Comparison of ENCODE assay signal across 9 cellular contexts in the genomic region with DNA sequence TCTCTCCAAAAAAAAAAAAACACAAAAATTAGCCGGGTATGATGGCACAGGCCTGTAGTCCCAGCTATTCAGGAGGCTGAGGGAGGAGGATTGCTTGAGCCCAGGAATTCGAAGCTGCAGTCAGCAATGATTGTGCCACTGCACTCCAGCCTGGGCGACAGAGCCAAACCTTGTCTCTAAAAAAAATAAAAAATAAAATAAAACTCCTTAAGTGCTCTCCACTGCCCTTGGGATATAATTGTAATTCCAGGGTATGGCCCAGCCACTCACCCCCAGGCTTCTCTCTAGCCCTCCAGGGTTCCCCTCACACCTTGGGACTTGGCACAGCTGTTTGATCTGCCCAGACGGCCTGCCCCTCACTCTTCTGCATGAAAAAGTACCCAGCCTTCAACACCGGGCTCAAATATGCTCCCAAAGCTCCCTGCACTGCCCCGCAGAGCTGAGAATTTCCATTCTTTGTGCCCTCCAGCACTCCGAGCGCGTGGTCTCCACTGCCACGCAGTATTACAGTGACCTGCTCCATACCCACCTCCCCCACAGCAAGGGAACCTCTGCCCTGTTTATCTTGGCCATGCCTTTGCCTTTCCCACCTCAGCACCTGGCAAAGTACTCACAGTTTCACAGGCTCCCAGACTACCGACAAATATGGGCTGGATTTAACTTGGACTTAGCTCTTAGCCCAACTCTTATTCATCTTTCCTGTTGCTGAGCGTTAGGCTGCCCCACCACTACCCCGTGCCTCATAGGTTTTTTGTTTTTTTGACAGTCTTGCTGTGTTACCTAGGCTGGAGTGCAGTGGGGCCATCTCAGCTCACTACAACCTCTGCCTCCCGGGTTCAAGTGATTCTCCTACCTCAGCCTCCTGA. TPM values are rescaled to one million over a fixed set of nuclear protein-coding genes. Genes with fewer than 3 reads are reported as not detected.
DNase-seq lines count a peak whose midpoint lies in the region; ATAC-seq, FAIRE-seq and TF ChIP-seq lines count a peak whose summit lies in the region.
"Had no signal": no experiment of that assay in that cellular context is flagged by ENCODE, and none has a peak within 500 bp of the region (broad histone marks: within the 10 kb centered on the region; RNA-seq: fewer than 3 reads in every experiment).

No MANE protein-coding gene starts in this region.

- TF ChIP-seq CTCF in A549 (IDR thresholded peaks at IDR 0.05): no peak
- no peak for TF ChIP-seq CTCF in chondrocyte (IDR thresholded peaks at IDR 0.05)
- no peak for TF ChIP-seq CTCF in nephron (IDR thresholded peaks at IDR 0.05; ENCODE audit: unreplicated experiment in 3 of 3)

- H3K4me1 Mint-ChIP-seq in chondrocyte (ENCODE audit: low read depth) (peaks cover 84% of the 10 kb centered on the region), nephron (peaks cover 73% of the 10 kb centered on the region)

- DNase-seq in A549 (ENCODE audit: low read depth in 1 of 2, low spot score in 1 of 2) (peak in 1 of 2 experiments; percentile 39), NCI-H1092 treated with DMSO at 0.1 percent for 48 hours (lab: John Stamatoyannopoulos, UW) (peak; percentile 67), chondrocyte (ENCODE audit: low spot score) (no peak), NK-92 (lab: John Stamatoyannopoulos, UW; ENCODE audit: unreplicated experiment) (no peak), NAMALWA (ENCODE audit: low spot score) (no peak)

- no peak for TF ChIP-seq RAD21 in A549 (conservative IDR thresholded peaks at IDR 0.05 in 1 of 2, IDR thresholded peaks at IDR 0.05 in 1 of 2)

- POLR2A ChIA-PET in A549 (lab: Yijun Ruan, JAX): no interaction called here

- CTCF ChIA-PET in A549 (lab: Yijun Ruan, JAX): interaction anchor here (0.8 to 12.9 kb wide), 6 partner anchors 19 to 107 kb away, joined by 3 to 92 read pairs (median 4); no protein-coding TSS in a partner anchor

- peak overlapping the region; percentile 22 for H3K4me2 ChIP-seq in A549

- H3K27me3 Mint-ChIP-seq in chondrocyte (ENCODE audit: low read depth) (no peaks in the 10 kb centered on the region), nephron (ENCODE audit: low read depth) (peaks cover 4% of the 10 kb centered on the region)

- no peaks in the 10 kb centered on the region for H3K9me3 ChIP-seq in A549

- H3K27ac ChIP-seq in A549: peak overlapping the region; percentile 97 to 99

- FAIRE-seq in A549 (lab: Jason Lieb, UNC): no peak
- FAIRE-seq: frontal cortex had no signal

- peaks cover 84% of the 10 kb centered on the region for H3K4me1 ChIP-seq in A549

- WGBS in A549 (ENCODE audit: missing lambda C conversion rate): 66% methylated on average over 14 of the region's 14 CpGs

- no peak for TF ChIP-seq EP300 in A549 (IDR thresholded peaks at IDR 0.05)

- no peaks in the 10 kb centered on the region for H3K9me3 Mint-ChIP-seq in chondrocyte (ENCODE audit: low read depth)
- no peaks in the 10 kb centered on the region for H3K9me3 Mint-ChIP-seq in nephron

- no peak for ATAC-seq in A549
- no peak for ATAC-seq in SK-N-SH treated with all-trans-retinoic acid at 6 μM for 48 hours
- no peak for ATAC-seq in HG02852 (IDR thresholded peaks at IDR 0.05; ENCODE audit: unreplicated experiment)

- H3K4me3 Mint-ChIP-seq in chondrocyte (ENCODE audit: unreplicated experiment) (peak overlapping the region; percentile 46), nephron (peak overlapping the region; percentile 6 to 46 (median 31))

- H3K27ac Mint-ChIP-seq in chondrocyte (ENCODE audit: unreplicated experiment) (peak overlapping the region; percentile 97), nephron (peak overlapping the region; percentile 94 to 97 (median 95))

- H3K36me3 Mint-ChIP-seq in chondrocyte (ENCODE audit: low read depth) (no peaks in the 10 kb centered on the region), nephron (ENCODE audit: low read depth) (no peaks in the 10 kb centered on the region)

- TF ChIP-seq POLR2A in A549 (IDR thresholded peaks at IDR 0.05; ENCODE audit: low read length): no peak

- no peak overlapping the region for H3K4me3 ChIP-seq in A549

TF ChIP-seq in A549, 52 proteins besides CTCF, POLR2A, EP300 and RAD21:
- TF ChIP-seq RFX5 (IDR thresholded peaks at IDR 0.05): no peak
- TF ChIP-seq EHMT2 (IDR thresholded peaks at IDR 0.05; ENCODE audit: low read depth): no peak
- TF ChIP-seq MAZ (IDR thresholded peaks at IDR 0.05; ENCODE audit: borderline replicate concordance, low read depth, low read length): no peak
- no peak for TF ChIP-seq RARB (CRISPR knock-in tag; IDR thresholded peaks at IDR 0.05)
- TF ChIP-seq, protein P1, sequence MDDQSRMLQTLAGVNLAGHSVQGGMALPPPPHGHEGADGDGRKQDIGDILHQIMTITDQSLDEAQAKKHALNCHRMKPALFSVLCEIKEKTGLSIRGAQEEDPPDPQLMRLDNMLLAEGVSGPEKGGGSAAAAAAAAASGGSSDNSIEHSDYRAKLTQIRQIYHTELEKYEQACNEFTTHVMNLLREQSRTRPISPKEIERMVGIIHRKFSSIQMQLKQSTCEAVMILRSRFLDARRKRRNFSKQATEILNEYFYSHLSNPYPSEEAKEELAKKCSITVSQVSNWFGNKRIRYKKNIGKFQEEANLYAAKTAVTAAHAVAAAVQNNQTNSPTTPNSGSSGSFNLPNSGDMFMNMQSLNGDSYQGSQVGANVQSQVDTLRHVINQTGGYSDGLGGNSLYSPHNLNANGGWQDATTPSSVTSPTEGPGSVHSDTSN (IDR thresholded peaks at IDR 0.05): no peak
TF ChIP-seq in A549: peak in this region for 0.

TF ChIP-seq in SK-N-SH treated with all-trans-retinoic acid at 6 μM for 48 hours, 23 proteins besides CTCF, POLR2A, EP300 and RAD21:
- TF ChIP-seq ZFP30 (CRISPR knock-in tag; IDR thresholded peaks at IDR 0.05) (no peak), SNAI2 (CRISPR knock-in tag; IDR thresholded peaks at IDR 0.05) (no peak)

RNA-seq across cellular contexts. Expression of a gene that starts 7.6 kb away (rescaled TPM):
- polyA plus RNA-seq in A549 (2011; rRNA removed) (2,791 and 4,959 TPM in 2 replicates), A549 (2017; fragmentation: RNase III; extraction: RNeasy Plus Mini Kit Qiagen cat#74134 plus additional on column Dnase treatment) (12,354 to 13,747 TPM (median 12,799 TPM) in 3 replicates)
- polyA plus RNA-seq in A549 (2012; cell fraction: cytosol; rRNA removed): 6,916 and 9,060 TPM in 2 replicates
- polyA plus RNA-seq in A549 (2012; cell fraction: nucleus; rRNA removed): 2,875 and 3,583 TPM in 2 replicates
- 2,337 and 2,680 TPM in 2 replicates for polyA minus RNA-seq in A549 (2011; rRNA and poly(A)+ RNA removed)
- 3,793 to 4,450 TPM (median 3,807 TPM) in 3 replicates for total RNA-seq in chondrocyte

RNA-seq across cellular contexts. Expression of a gene that starts 24.8 kb away (rescaled TPM):
- polyA plus RNA-seq in A549 (2011; rRNA removed) (1.2 and 1.5 TPM in 2 replicates), A549 (2017; fragmentation: RNase III; extraction: RNeasy Plus Mini Kit Qiagen cat#74134 plus additional on column Dnase treatment) (0.98 to 2.1 TPM (median 1.9 TPM) in 3 replicates)
- 0.23 and 0.29 TPM in 2 replicates for polyA plus RNA-seq in A549 (2012; cell fraction: cytosol; rRNA removed)
- 0.22 and 0.32 TPM in 2 replicates for polyA plus RNA-seq in A549 (2012; cell fraction: nucleus; rRNA removed)
- polyA minus RNA-seq in A549 (2011; rRNA and poly(A)+ RNA removed): 2.0 and 2.2 TPM in 2 replicates
- 1.3 to 4.5 TPM (median 2.8 TPM) in 3 replicates for total RNA-seq in chondrocyte

RNA-seq across cellular contexts. Expression of a gene that starts 57.6 kb away (rescaled TPM):
- polyA plus RNA-seq in A549 (2011; rRNA removed): 3.8 and 5.8 TPM in 2 replicates
- polyA plus RNA-seq in A549 (2012; cell fraction: cytosol; rRNA removed): 8.7 and 11.4 TPM in 2 replicates
- polyA plus RNA-seq in A549 (2012; cell fraction: nucleus; rRNA removed): 10.1 and 10.9 TPM in 2 replicates
- 5.0 to 6.6 TPM (median 6.2 TPM) in 3 replicates for polyA plus RNA-seq in A549 (2017; fragmentation: RNase III; extraction: RNeasy Plus Mini Kit Qiagen cat#74134 plus additional on column Dnase treatment)
- polyA minus RNA-seq in A549 (2011; rRNA and poly(A)+ RNA removed): 2.6 and 4.4 TPM in 2 replicates
- 9.7 to 24.7 TPM (median 24.1 TPM) in 3 replicates for total RNA-seq in chondrocyte
